7 cellular contexts compared by ENCODE assay signal in the genomic region with DNA sequence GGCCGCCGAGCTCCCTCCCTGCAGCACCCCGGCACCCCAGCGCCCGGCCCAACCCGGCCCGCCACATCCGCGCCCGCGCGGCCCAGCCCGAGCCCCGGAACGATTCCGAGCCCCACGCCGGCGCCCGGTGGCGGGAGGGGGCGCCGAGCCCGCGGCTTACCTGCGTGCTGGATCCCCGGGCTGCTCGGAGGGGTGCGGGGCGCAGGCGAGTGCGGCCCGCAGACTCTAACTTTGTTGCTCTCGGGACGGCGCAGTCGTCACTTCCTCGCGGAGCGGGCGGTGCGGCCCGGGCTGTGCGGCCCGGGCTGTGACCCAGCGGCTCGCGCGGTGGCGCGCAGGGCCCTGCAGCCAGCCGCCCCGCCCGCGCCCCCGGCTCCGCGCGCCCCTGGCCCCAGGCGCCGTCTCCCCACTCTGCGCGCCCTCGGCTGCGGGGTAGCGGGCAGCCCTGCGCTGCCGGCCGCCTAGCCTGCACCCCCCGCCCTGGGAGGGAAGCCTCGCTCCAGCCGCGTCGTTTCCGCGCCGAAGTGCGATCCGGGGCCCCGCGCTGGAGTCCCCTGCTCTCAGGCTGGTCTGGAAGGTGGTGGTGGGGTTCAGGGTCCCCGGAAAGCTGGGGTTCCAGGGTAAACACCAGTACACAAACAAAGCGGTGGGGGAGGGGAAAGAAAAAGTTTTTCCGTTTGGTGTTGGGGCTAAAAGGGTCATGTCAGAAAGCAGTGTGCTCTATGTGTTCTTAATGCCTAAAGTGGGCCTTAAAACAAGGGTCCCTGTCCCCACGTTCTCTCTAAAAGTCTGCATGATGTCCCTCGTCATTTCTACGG.
DNase-seq lines count a peak whose midpoint lies in the region; ATAC-seq and TF ChIP-seq lines count a peak whose summit lies in the region.

No MANE protein-coding gene starts in this region.

- H3K4me3 ChIP-seq in astrocyte of the cerebellum (ENCODE audit: low read depth, low read length) (peak overlapping the region; percentile 48), iPS DF 6.9 (ENCODE audit: low read length) (peak overlapping the region; percentile 82; the same call in 1 of the 2 replicates), sigmoid colon (peak overlapping the region; percentile 51 to 77 (median 70))

- TF ChIP-seq EP300 in sigmoid colon (IDR thresholded peaks at IDR 0.05) = no peak

- H3K4me1 ChIP-seq in iPS DF 6.9 (ENCODE audit: control insufficient read depth, insufficient read depth, low read length) (peaks cover 3% of the 10 kb centered on the region; the same call in 1 of the 2 replicates), sigmoid colon (peaks cover 0 to 73% (median 69%) of the 10 kb centered on the region in 4 donors)

- no peak for TF ChIP-seq POLR2A in sigmoid colon (IDR thresholded peaks at IDR 0.05)

- H3K36me3 ChIP-seq in iPS DF 6.9 (ENCODE audit: control insufficient read depth, insufficient read depth, low read length) (no peaks in the 10 kb centered on the region), sigmoid colon (no peaks in the 10 kb centered on the region)

- no CpG with 5 or more reads among the region's 87 CpGs for WGBS in iPS DF 6.9 (ENCODE audit: insufficient coverage, insufficient read length)
- WGBS in sigmoid colon, 2 donors = 1% methylated on average over 87 of the region's 87 CpGs

- H3K27me3 ChIP-seq in iPS DF 6.9 (ENCODE audit: control insufficient read depth, insufficient read depth, low read length) (peaks cover 26% of the 10 kb centered on the region; the same call in 1 of the 2 replicates), sigmoid colon (no peaks in the 10 kb centered on the region)

- ATAC-seq in HG02763 (IDR thresholded peaks at IDR 0.05; ENCODE audit: unreplicated experiment) = peak; percentile 46

- H3K27ac ChIP-seq in iPS DF 6.9 (ENCODE audit: low read length) (no peak overlapping the region), sigmoid colon (peak overlapping the region; percentile 96 to 99 (median 98))

- in situ Hi-C loops in GM13976 (cut with MboI; ENCODE audit: low sequenced_read_pairs, unreplicated experiment) (no loop called here), astrocyte of the cerebellum (cut with HindIII; ENCODE audit: low sequenced_read_pairs) (no loop called here)

- TF ChIP-seq CTCF in GM13976 (IDR thresholded peaks at IDR 0.05; ENCODE audit: borderline replicate concordance, control extremely low read depth, extremely low read depth, insufficient read depth, missing control alignments) (no peak), astrocyte of the cerebellum (IDR thresholded peaks at IDR 0.05; ENCODE audit: low read depth, low read length, missing control alignments) (no peak), sigmoid colon (IDR thresholded peaks at IDR 0.05) (no peak)

- intact Hi-C loops in sigmoid colon (cut with DNase I) = loop anchor here (1.0 to 5.0 kb wide), 2 partner anchors 27 to 35 kb away; a partner anchor contains a TSS

- peak; percentile 68 for DNase-seq in GM13976 (ENCODE audit: low spot score)
- peak; percentile 47 for DNase-seq in SW480 (ENCODE audit: low spot score)
- no peak for DNase-seq in astrocyte of the cerebellum (ENCODE audit: low read depth)
- DNase-seq in iPS DF 6.9 (ENCODE audit: low read depth, low spot score) = no peak
- peak; percentile 85 for DNase-seq in sigmoid colon
- no peak for DNase-seq in NCI-H1048 (lab: John Stamatoyannopoulos, UW)

- H3K9me3 ChIP-seq in iPS DF 6.9 (ENCODE audit: control insufficient read depth, insufficient read depth, low read length) (no peaks in the 10 kb centered on the region), sigmoid colon (no peaks in the 10 kb centered on the region)

Comparison
In these comparisons a context has a peak if more than half of its experiments do, and no peak if none do; other contexts are left out.
1. DNase-seq: peak in GM13976 (single experiment), SW480 (single experiment) and sigmoid colon (single experiment); none in astrocyte of the cerebellum (single experiment), iPS DF 6.9 (single experiment) and NCI-H1048 (single experiment).
2. Peak in every context shown above with its lines, with median percentiles within 50 percentile points of each other: H3K4me3 ChIP-seq.